ENCODE assay signal across 44 cellular contexts in the genomic region with DNA sequence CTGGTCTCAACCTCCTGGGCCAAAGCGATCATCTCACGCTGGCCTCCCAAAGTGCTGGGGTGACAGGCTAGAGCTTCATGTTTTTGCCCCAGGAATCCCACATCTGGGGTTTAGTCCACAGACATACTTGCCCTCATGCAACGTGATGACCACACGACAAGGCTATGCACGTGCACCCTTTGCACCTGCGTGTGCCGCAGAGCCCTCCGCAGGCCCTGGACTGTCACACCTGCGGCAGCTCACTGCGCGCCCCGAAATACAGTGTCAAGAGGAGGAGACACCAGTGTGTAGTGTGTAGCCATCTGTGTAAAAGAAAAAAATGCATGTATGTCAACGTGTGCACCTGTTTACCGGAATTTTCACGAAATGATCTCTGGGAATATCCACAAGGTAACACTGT. TPM values are rescaled to one million over a fixed set of nuclear protein-coding genes. Genes with fewer than 3 reads are reported as not detected.
"Had no signal": no experiment of that assay in that cellular context is flagged by ENCODE, and none has a peak within 500 bp of the region (broad histone marks: within the 10 kb centered on the region; RNA-seq: fewer than 3 reads in every experiment).

No MANE protein-coding gene starts in this region.

- H3K9me3 ChIP-seq: adrenal gland, body of pancreas, colonic mucosa, esophagus squamous epithelium, gastroesophageal sphincter had no signal

- H3K4me3 ChIP-seq: adrenal gland, body of pancreas, cardiac muscle cell, colonic mucosa, esophagus squamous epithelium, gastroesophageal sphincter had no signal

- H3K4me1 ChIP-seq: adrenal gland, body of pancreas, colonic mucosa, gastroesophageal sphincter had no signal

- H3K36me3 Mint-ChIP-seq: activated CD4-positive, alpha-beta memory T cell treated with anti-CD3 and anti-CD28 coated beads for 36 hours; activated CD8-positive, alpha-beta memory T cell treated with anti-CD3 and anti-CD28 coated beads, Interleukin-2, amount 10 ng/mL, durations not matched to agents 7 days and 5 days; activated naive CD8-positive, alpha-beta T cell treated with anti-CD3 and anti-CD28 coated beads for 36 hours had no signal

- H3K36me3 ChIP-seq: adrenal gland, cardiac muscle cell, colonic mucosa, esophagus squamous epithelium, gastroesophageal sphincter had no signal

- FAIRE-seq: endometrium, endothelial cell of umbilical vein had no signal

- H3K4me3 Mint-ChIP-seq: activated B cell treated with CpG ODN at 0.5 μM for 24 hours; activated CD4-positive, alpha-beta memory T cell treated with anti-CD3 and anti-CD28 coated beads for 36 hours; activated CD4-positive, alpha-beta T cell treated with anti-CD3 and anti-CD28 coated beads for 36 hours; activated CD4-positive, alpha-beta T cell treated with anti-CD3 and anti-CD28 coated beads, Interleukin-2, amount 10 ng/mL, durations not matched to agents 24 days and 14 days; activated CD8-positive, alpha-beta memory T cell treated with anti-CD3 and anti-CD28 coated beads, Interleukin-2, amount 10 ng/mL, durations not matched to agents 7 days and 5 days; activated CD8-positive, alpha-beta T cell treated with anti-CD3 and anti-CD28 coated beads, Interleukin-2, amount 10 ng/mL, durations not matched to agents 7 days and 5 days; activated naive CD8-positive, alpha-beta T cell treated with anti-CD3 and anti-CD28 coated beads for 36 hours; activated naive CD8-positive, alpha-beta T cell treated with anti-CD3 and anti-CD28 coated beads, Interleukin-2, amount 50 U/mL, for 24 hours; activated T-helper 1 cell treated with anti-CD3 and anti-CD28 coated beads, Interleukin-12 subunit alpha, Interleukin-12 subunit beta, Interleukin-2, Interleukin-4 antibody, amounts not matched to agents 30 ng/mL and 10 ng/mL and 1 ng/mL, durations not matched to agents 14 hours and 24 hours and 36 hours; T-helper 17 cell; T-helper 2 cell treated with Interferon-gamma antibody and Interleukin-4, amounts not matched to agents 5 μg/mL and 100 μg/mL, for 36 hours had no signal

- ATAC-seq: activated CD4-positive, alpha-beta T cell treated with anti-CD3 and anti-CD28 coated beads for 36 hours; activated CD8-positive, alpha-beta memory T cell treated with anti-CD3 and anti-CD28 coated beads, Interleukin-2, amount 10 ng/mL, durations not matched to agents 7 days and 5 days; activated CD8-positive, alpha-beta T cell treated with anti-CD3 and anti-CD28 coated beads, Interleukin-2, amount 10 ng/mL, durations not matched to agents 7 days and 5 days; activated naive CD8-positive, alpha-beta T cell treated with anti-CD3 and anti-CD28 coated beads, Interleukin-2, amount 50 U/mL, for 24 hours; body of pancreas; gastroesophageal sphincter; T-helper 17 cell had no signal

- H3K27me3 ChIP-seq: adrenal gland, body of pancreas, cardiac muscle cell, colonic mucosa had no signal

- H3K4me1 Mint-ChIP-seq: activated B cell treated with CpG ODN at 0.5 μM for 24 hours; activated CD4-positive, alpha-beta T cell treated with anti-CD3 and anti-CD28 coated beads, Interleukin-2, amount 10 ng/mL, durations not matched to agents 24 days and 14 days; activated CD8-positive, alpha-beta memory T cell treated with anti-CD3 and anti-CD28 coated beads, Interleukin-2, amount 10 ng/mL, durations not matched to agents 7 days and 5 days; activated naive CD8-positive, alpha-beta T cell treated with anti-CD3 and anti-CD28 coated beads, Interleukin-2, amount 50 U/mL, for 24 hours; T-helper 17 cell had no signal

- DNase-seq: activated B cell treated with CpG ODN at 0.5 μM for 24 hours; activated CD4-positive, alpha-beta memory T cell treated with anti-CD3 and anti-CD28 coated beads for 36 hours; activated CD4-positive, alpha-beta T cell treated with anti-CD3 and anti-CD28 coated beads for 36 hours; activated CD4-positive, alpha-beta T cell treated with anti-CD3 and anti-CD28 coated beads, Interleukin-2, amount 10 ng/mL, durations not matched to agents 24 days and 14 days; activated CD4-positive, CD25-positive, alpha-beta regulatory T cell treated with anti-CD3 and anti-CD28 coated beads, Interleukin-2, amount 50 U/mL, for 72 hours; activated CD8-positive, alpha-beta memory T cell treated with anti-CD3 and anti-CD28 coated beads, Interleukin-2, amount 10 ng/mL, durations not matched to agents 7 days and 5 days; activated CD8-positive, alpha-beta memory T cell treated with anti-CD3 and anti-CD28 coated beads, Interleukin-2, amount 50 U/mL, for 4 hours; activated CD8-positive, alpha-beta T cell treated with anti-CD3 and anti-CD28 coated beads, Interleukin-2, amount 10 ng/mL, durations not matched to agents 7 days and 5 days; activated effector memory CD4-positive, alpha-beta T cell treated with anti-CD3 and anti-CD28 coated beads, Interleukin-2, amount 50 U/mL, for 16 hours; activated naive CD4-positive, alpha-beta T cell; activated naive CD4-positive, alpha-beta T cell treated with anti-CD3 and anti-CD28 coated beads, Interleukin-2, amount 50 U/mL, for 16 hours; activated naive CD8-positive, alpha-beta T cell treated with anti-CD3 and anti-CD28 coated beads for 36 hours; activated naive CD8-positive, alpha-beta T cell treated with anti-CD3 and anti-CD28 coated beads, Interleukin-2, amount 50 U/mL, for 24 hours; activated T-cell treated with anti-CD3 and anti-CD28 coated beads, Interleukin-2, amount 50 U/mL, for 1 hour; activated T-cell treated with anti-CD3 and anti-CD28 coated beads, Interleukin-2, amount 50 U/mL, for 48 hours; adrenal gland; amygdala; aorta; body of pancreas; central memory CD4-positive, alpha-beta T cell; cerebellar nuclear complex; colonic mucosa; effector CD8-positive, alpha-beta T cell; esophagus squamous epithelium; foreskin melanocyte; head of caudate nucleus; T-helper 1 cell; T-helper 17 cell; T1000; WERI-Rb-1 had no signal

- H3K27me3 Mint-ChIP-seq: activated CD4-positive, alpha-beta memory T cell treated with anti-CD3 and anti-CD28 coated beads for 36 hours; activated naive CD8-positive, alpha-beta T cell treated with anti-CD3 and anti-CD28 coated beads for 36 hours; activated naive CD8-positive, alpha-beta T cell treated with anti-CD3 and anti-CD28 coated beads, Interleukin-2, amount 50 U/mL, for 24 hours; T-helper 17 cell had no signal

- H3K27ac Mint-ChIP-seq: activated B cell treated with CpG ODN at 0.5 μM for 24 hours; activated CD4-positive, alpha-beta memory T cell treated with anti-CD3 and anti-CD28 coated beads for 36 hours; activated CD4-positive, alpha-beta T cell treated with anti-CD3 and anti-CD28 coated beads for 36 hours; activated CD4-positive, alpha-beta T cell treated with anti-CD3 and anti-CD28 coated beads, Interleukin-2, amount 10 ng/mL, durations not matched to agents 24 days and 14 days; activated CD8-positive, alpha-beta memory T cell treated with anti-CD3 and anti-CD28 coated beads, Interleukin-2, amount 10 ng/mL, durations not matched to agents 7 days and 5 days; activated CD8-positive, alpha-beta T cell treated with anti-CD3 and anti-CD28 coated beads, Interleukin-2, amount 10 ng/mL, durations not matched to agents 7 days and 5 days; activated naive CD8-positive, alpha-beta T cell treated with anti-CD3 and anti-CD28 coated beads for 36 hours; activated naive CD8-positive, alpha-beta T cell treated with anti-CD3 and anti-CD28 coated beads, Interleukin-2, amount 50 U/mL, for 24 hours; activated T-helper 1 cell treated with anti-CD3 and anti-CD28 coated beads, Interleukin-12 subunit alpha, Interleukin-12 subunit beta, Interleukin-2, Interleukin-4 antibody, amounts not matched to agents 30 ng/mL and 10 ng/mL and 1 ng/mL, durations not matched to agents 14 hours and 24 hours and 36 hours; activated T-helper 2 cell treated with anti-CD3 and anti-CD28 coated beads, Interferon-gamma antibody, Interleukin-2, Interleukin-4, amounts not matched to agents 10 μg/mL and 5 μg/mL and 100 μg/mL, durations not matched to agents 14 hours and 24 hours and 36 hours; T-helper 17 cell; T-helper 2 cell treated with Interferon-gamma antibody and Interleukin-4, amounts not matched to agents 5 μg/mL and 100 μg/mL, for 36 hours had no signal

- H3K27ac ChIP-seq: adrenal gland, body of pancreas, cardiac muscle cell, colonic mucosa, epithelial cell of prostate, esophagus squamous epithelium, gastroesophageal sphincter, WERI-Rb-1 had no signal

- H3K9me3 Mint-ChIP-seq: activated B cell treated with CpG ODN at 0.5 μM for 24 hours; activated CD4-positive, alpha-beta memory T cell treated with anti-CD3 and anti-CD28 coated beads for 36 hours; activated CD4-positive, alpha-beta T cell treated with anti-CD3 and anti-CD28 coated beads, Interleukin-2, amount 10 ng/mL, durations not matched to agents 24 days and 14 days; activated naive CD8-positive, alpha-beta T cell treated with anti-CD3 and anti-CD28 coated beads for 36 hours; activated naive CD8-positive, alpha-beta T cell treated with anti-CD3 and anti-CD28 coated beads, Interleukin-2, amount 50 U/mL, for 24 hours; activated T-helper 1 cell treated with anti-CD3 and anti-CD28 coated beads, Interleukin-12 subunit alpha, Interleukin-12 subunit beta, Interleukin-2, Interleukin-4 antibody, amounts not matched to agents 30 ng/mL and 10 ng/mL and 1 ng/mL, durations not matched to agents 14 hours and 24 hours and 36 hours; activated T-helper 2 cell treated with anti-CD3 and anti-CD28 coated beads, Interferon-gamma antibody, Interleukin-2, Interleukin-4, amounts not matched to agents 10 μg/mL and 5 μg/mL and 100 μg/mL, durations not matched to agents 14 hours and 24 hours and 36 hours; T-helper 2 cell treated with Interferon-gamma antibody and Interleukin-4, amounts not matched to agents 5 μg/mL and 100 μg/mL, for 36 hours had no signal

RNA-seq across cellular contexts. Expression of gene MYADML2, which starts 3.5 kb away (rescaled TPM):
- total RNA-seq: activated B cell treated with CpG ODN at 0.5 μM for 24 hours; activated CD4-positive, alpha-beta memory T cell treated with anti-CD3 and anti-CD28 coated beads for 36 hours; activated CD4-positive, alpha-beta T cell treated with anti-CD3 and anti-CD28 coated beads for 36 hours; activated CD4-positive, alpha-beta T cell treated with anti-CD3 and anti-CD28 coated beads, Interleukin-2, amount 10 ng/mL, durations not matched to agents 24 days and 14 days; activated CD8-positive, alpha-beta memory T cell treated with anti-CD3 and anti-CD28 coated beads for 36 hours; activated CD8-positive, alpha-beta memory T cell treated with anti-CD3 and anti-CD28 coated beads, Interleukin-2, amount 10 ng/mL, durations not matched to agents 7 days and 5 days; activated CD8-positive, alpha-beta T cell treated with anti-CD3 and anti-CD28 coated beads, Interleukin-2, amount 10 ng/mL, durations not matched to agents 7 days and 5 days; activated naive CD8-positive, alpha-beta T cell treated with anti-CD3 and anti-CD28 coated beads for 36 hours; activated T-helper 2 cell treated with anti-CD3 and anti-CD28 coated beads, Interferon-gamma antibody, Interleukin-2, Interleukin-4, amounts not matched to agents 10 μg/mL and 5 μg/mL and 100 μg/mL, durations not matched to agents 14 hours and 24 hours and 36 hours; adrenal gland; aorta; body of pancreas; dermis microvascular lymphatic vessel endothelial cell; endothelial cell of umbilical vein; esophagus squamous epithelium; fibroblast of lung; fibroblast of villous mesenchyme; gastroesophageal sphincter; glomerular endothelial cell; T-helper 17 cell had no signal
- polyA plus RNA-seq: adrenal gland, aorta, endothelial cell of umbilical vein, esophagus, fibroblast of lung had no signal

RNA-seq across cellular contexts. Expression of gene NOTUM, which starts 10.5 kb away (rescaled TPM):
- total RNA-seq: activated B cell treated with CpG ODN at 0.5 μM for 24 hours, endothelial cell of umbilical vein, glomerular endothelial cell, T-helper 17 cell had no signal
- polyA plus RNA-seq: endothelial cell of umbilical vein had no signal
